28 cellular contexts compared by ENCODE assay signal in the genomic region with DNA sequence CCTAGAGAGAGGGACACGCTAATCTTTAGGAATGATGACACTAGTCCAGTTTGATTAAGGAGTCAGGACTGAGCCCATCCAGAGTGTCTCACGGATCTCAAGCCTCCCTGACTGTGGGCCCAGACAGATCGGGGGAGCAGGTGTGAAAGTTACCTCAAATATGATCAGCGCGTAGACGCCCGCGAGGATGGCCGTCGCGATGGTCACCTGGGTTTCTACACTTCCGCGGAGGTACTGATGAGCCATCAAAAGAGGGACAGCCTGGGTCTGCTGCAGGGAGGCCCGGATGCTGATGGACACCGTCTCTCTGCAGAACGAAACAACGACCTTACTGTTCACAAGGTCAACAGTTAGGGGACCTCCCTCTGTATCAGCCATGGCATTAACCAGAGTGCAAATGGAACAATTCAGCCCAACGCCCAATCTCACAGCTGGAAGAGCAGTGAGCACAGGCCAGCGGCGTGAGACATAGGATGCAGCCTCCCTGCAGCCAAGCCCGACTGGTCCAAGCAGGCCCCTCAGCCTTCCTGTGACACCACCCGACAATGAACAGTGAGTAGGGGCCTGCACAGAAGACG.
"Had no signal": no experiment of that assay in that cellular context is flagged by ENCODE, and none has a peak within 500 bp of the region (broad histone marks: within the 10 kb centered on the region; RNA-seq: fewer than 3 reads in every experiment).

No MANE protein-coding gene starts in this region.

- H3K4me1 Mint-ChIP-seq: activated CD4-positive, alpha-beta memory T cell treated with anti-CD3 and anti-CD28 coated beads, Interleukin-2, amount 10 ng/mL, durations not matched to agents 7 days and 5 days; activated naive CD4-positive, alpha-beta T cell treated with anti-CD3 and anti-CD28 coated beads, Interleukin-2, amount 10 ng/mL, durations not matched to agents 7 days and 5 days; activated naive CD8-positive, alpha-beta T cell treated with anti-CD3 and anti-CD28 coated beads, Interleukin-2, amount 50 U/mL, for 24 hours had no signal

- H3K4me1 ChIP-seq: SJCRH30 had no signal

- H3K27ac Mint-ChIP-seq: activated CD4-positive, alpha-beta memory T cell treated with anti-CD3 and anti-CD28 coated beads, Interleukin-2, amount 10 ng/mL, durations not matched to agents 7 days and 5 days; activated naive CD4-positive, alpha-beta T cell treated with anti-CD3 and anti-CD28 coated beads, Interleukin-2, amount 10 ng/mL, durations not matched to agents 7 days and 5 days; activated naive CD8-positive, alpha-beta T cell; activated naive CD8-positive, alpha-beta T cell treated with anti-CD3 and anti-CD28 coated beads, Interleukin-2, amount 50 U/mL, for 24 hours; activated T-cell treated with anti-CD3 and anti-CD28 coated beads, Interleukin-2, amount 50 U/mL, for 24 hours; brain had no signal

- H3K9me3 ChIP-seq: MG63, SJCRH30 had no signal

- H3K27me3 Mint-ChIP-seq: activated CD4-positive, alpha-beta memory T cell treated with anti-CD3 and anti-CD28 coated beads, Interleukin-2, amount 10 ng/mL, durations not matched to agents 7 days and 5 days; activated naive CD4-positive, alpha-beta T cell treated with anti-CD3 and anti-CD28 coated beads, Interleukin-2, amount 10 ng/mL, durations not matched to agents 7 days and 5 days; activated naive CD8-positive, alpha-beta T cell; activated naive CD8-positive, alpha-beta T cell treated with anti-CD3 and anti-CD28 coated beads, Interleukin-2, amount 50 U/mL, for 24 hours; activated T-cell treated with anti-CD3 and anti-CD28 coated beads, Interleukin-2, amount 50 U/mL, for 24 hours; brain had no signal

- DNase-seq: activated CD4-positive, alpha-beta memory T cell treated with anti-CD3 and anti-CD28 coated beads, Interleukin-2, amount 10 ng/mL, durations not matched to agents 7 days and 5 days; activated CD4-positive, alpha-beta T cell treated with anti-CD3 and anti-CD28 coated beads for 1 hour; activated CD4-positive, alpha-beta T cell treated with anti-CD3 and anti-CD28 coated beads for 48 hours; activated CD4-positive, CD25-positive, alpha-beta regulatory T cell; activated effector memory CD4-positive, alpha-beta T cell treated with Interleukin-2 at 50 U/mL for 16 hours; activated naive CD4-positive, alpha-beta T cell treated with anti-CD3 and anti-CD28 coated beads, Interleukin-2, amount 10 ng/mL, durations not matched to agents 7 days and 5 days; activated naive CD8-positive, alpha-beta T cell treated with anti-CD3 and anti-CD28 coated beads, Interleukin-2, amount 50 U/mL, for 24 hours; activated T-cell treated with anti-CD3 and anti-CD28 coated beads, Interleukin-2, amount 50 U/mL, for 24 hours; anterior cingulate cortex; central memory CD4-positive, alpha-beta T cell; Kasumi-1; KBM-7; MG63; NCI-H1048; NCI-H1105 treated with DMSO at 0.1 percent for 48 hours; NCI-H1436; NCI-H1694; NCI-H2029; NCI-H345; NCI-H524 treated with DMSO at 0.1 percent for 48 hours; SHP77; SJCRH30; T1000; WERI-Rb-1 had no signal

- H3K27me3 ChIP-seq: MG63, SJCRH30 had no signal

- ATAC-seq: activated naive CD8-positive, alpha-beta T cell treated with anti-CD3 and anti-CD28 coated beads, Interleukin-2, amount 50 U/mL, for 24 hours; Panc1 had no signal

- H3K36me3 ChIP-seq: MG63, SJCRH30, WERI-Rb-1 had no signal

- H3K36me3 Mint-ChIP-seq: activated naive CD4-positive, alpha-beta T cell treated with anti-CD3 and anti-CD28 coated beads, Interleukin-2, amount 10 ng/mL, durations not matched to agents 7 days and 5 days; activated naive CD8-positive, alpha-beta T cell had no signal

- H3K9me3 Mint-ChIP-seq: activated CD4-positive, alpha-beta memory T cell treated with anti-CD3 and anti-CD28 coated beads, Interleukin-2, amount 10 ng/mL, durations not matched to agents 7 days and 5 days; activated naive CD4-positive, alpha-beta T cell treated with anti-CD3 and anti-CD28 coated beads, Interleukin-2, amount 10 ng/mL, durations not matched to agents 7 days and 5 days; activated naive CD8-positive, alpha-beta T cell treated with anti-CD3 and anti-CD28 coated beads, Interleukin-2, amount 50 U/mL, for 24 hours; activated T-cell treated with anti-CD3 and anti-CD28 coated beads, Interleukin-2, amount 50 U/mL, for 24 hours had no signal

- H3K27ac ChIP-seq: SJCRH30, SK-N-MC, WERI-Rb-1 had no signal

- H3K4me3 Mint-ChIP-seq: activated CD4-positive, alpha-beta memory T cell treated with anti-CD3 and anti-CD28 coated beads, Interleukin-2, amount 10 ng/mL, durations not matched to agents 7 days and 5 days; activated naive CD4-positive, alpha-beta T cell treated with anti-CD3 and anti-CD28 coated beads, Interleukin-2, amount 10 ng/mL, durations not matched to agents 7 days and 5 days; activated naive CD8-positive, alpha-beta T cell; activated naive CD8-positive, alpha-beta T cell treated with anti-CD3 and anti-CD28 coated beads, Interleukin-2, amount 50 U/mL, for 24 hours; activated T-cell treated with anti-CD3 and anti-CD28 coated beads, Interleukin-2, amount 50 U/mL, for 24 hours; brain had no signal

- H3K4me3 ChIP-seq: MG63, SJCRH30, SK-N-MC had no signal
